ENCODE assay signal across 13 cellular contexts in the genomic region with DNA sequence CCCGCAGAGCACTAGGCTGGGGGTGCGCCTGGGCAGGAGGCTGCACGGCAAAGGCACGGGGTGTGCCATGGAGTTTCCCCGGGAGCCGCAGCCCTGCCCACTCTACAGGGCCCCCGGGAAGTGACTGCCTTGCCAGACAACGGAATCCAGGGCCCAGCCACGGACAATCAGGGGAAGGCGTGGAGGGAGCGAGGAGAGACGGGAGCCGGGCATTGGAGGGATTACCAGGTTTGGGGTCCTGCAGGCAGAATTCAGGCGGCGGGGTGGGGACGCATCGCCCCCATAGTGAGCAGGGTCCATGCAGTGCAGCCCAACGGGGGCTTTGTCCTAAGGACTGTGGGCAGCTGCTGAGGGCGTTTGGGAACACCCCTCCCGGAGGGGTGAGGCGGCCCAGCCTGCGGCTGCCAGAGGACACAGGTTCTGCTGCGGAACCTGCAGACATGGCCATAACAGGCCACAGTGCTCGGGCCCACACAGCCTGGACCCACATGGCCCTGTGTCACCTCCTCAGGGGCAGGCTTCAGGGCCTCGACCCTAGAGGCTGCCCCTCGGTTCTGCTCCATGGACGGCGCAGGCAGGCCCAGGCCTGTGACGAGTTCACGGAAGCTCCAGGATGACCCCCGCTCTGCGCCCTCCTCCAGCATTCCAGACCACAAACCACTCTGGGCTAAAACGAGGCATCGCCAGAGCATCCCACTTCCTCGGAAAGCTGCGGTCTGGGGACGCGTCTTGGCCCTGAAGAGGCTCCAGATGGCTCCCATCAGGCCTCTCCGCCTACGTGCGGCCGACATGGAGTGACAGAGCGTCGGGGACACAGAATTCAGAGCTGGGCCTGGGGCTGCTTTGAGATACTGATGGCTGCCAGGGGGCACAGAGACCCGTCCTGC. TPM values are rescaled to one million over a fixed set of nuclear protein-coding genes. Genes with fewer than 3 reads are reported as not detected.
DNase-seq lines count a peak whose midpoint lies in the region; ATAC-seq and TF ChIP-seq lines count a peak whose summit lies in the region.
"Had no signal": no experiment of that assay in that cellular context is flagged by ENCODE, and none has a peak within 500 bp of the region (broad histone marks: within the 10 kb centered on the region; RNA-seq: fewer than 3 reads in every experiment).

No MANE protein-coding gene starts in this region.

- H3K27ac ChIP-seq in right cardiac atrium (ENCODE audit: low read length) = no peak overlapping the region
- H3K27ac ChIP-seq: RWPE1 had no signal

- no peak overlapping the region for H3K27ac Mint-ChIP-seq in natural killer cell treated with Interleukin-12 subunit alpha and Interleukin-12 subunit beta and Interleukin-15 and Interleukin-18, amount 100 ng/mL, for 72 hours
- H3K27ac Mint-ChIP-seq: immature natural killer cell had no signal

- H3K27me3 Mint-ChIP-seq in natural killer cell treated with Interleukin-12 subunit alpha and Interleukin-12 subunit beta and Interleukin-15 and Interleukin-18, amount 100 ng/mL, for 72 hours = no peaks in the 10 kb centered on the region

- peaks cover 7% of the 10 kb centered on the region in 2 donors for H3K4me1 Mint-ChIP-seq in natural killer cell treated with Interleukin-12 subunit alpha and Interleukin-12 subunit beta and Interleukin-15 and Interleukin-18, amount 100 ng/mL, for 72 hours (ENCODE audit: low read depth in 2 of 2)

- 71% methylated on average over 45 of the region's 45 CpGs for WGBS in right cardiac atrium

- H3K9me3 Mint-ChIP-seq in natural killer cell treated with Interleukin-12 subunit alpha and Interleukin-12 subunit beta and Interleukin-15 and Interleukin-18, amount 100 ng/mL, for 72 hours = no peaks in the 10 kb centered on the region
- H3K9me3 Mint-ChIP-seq: immature natural killer cell had no signal

- H3K9me3 ChIP-seq in right cardiac atrium (ENCODE audit: control insufficient read depth, low read length) = no peaks in the 10 kb centered on the region

- no peak for TF ChIP-seq CTCF in cardiac fibroblast (IDR thresholded peaks at IDR 0.05; ENCODE audit: low read depth, low read length)

- peaks cover 3% of the 10 kb centered on the region for H3K4me1 ChIP-seq in right cardiac atrium (ENCODE audit: control insufficient read depth, insufficient read depth, low read length)

- DNase-seq in EL = peak; percentile 81
- peak; percentile 56 to 87 for DNase-seq in cardiac fibroblast (ENCODE audit: low read depth in 2 of 2)
- peak; percentile 78 to 88 (median 84) for DNase-seq in right cardiac atrium
- DNase-seq in skeletal muscle cell (ENCODE audit: low read depth) = peak; percentile 70
- DNase-seq in cortex of kidney (lab: John Stamatoyannopoulos, UW) = no peak
- no peak for DNase-seq in NCI-H1417 (lab: John Stamatoyannopoulos, UW)
- DNase-seq in natural killer cell treated with Interleukin-12 subunit alpha and Interleukin-12 subunit beta and Interleukin-15 and Interleukin-18, amount 100 ng/mL, for 72 hours (ENCODE audit: low spot score) = no peak
- no peak for DNase-seq in kidney tubule cell (ENCODE audit: low spot score)
- DNase-seq: activated CD8-positive, alpha-beta memory T cell treated with anti-CD3 and anti-CD28 coated beads, Interleukin-2, amount 50 U/mL, for 4 hours; GOT3; immature natural killer cell; Karpas-422 had no signal

- no peak overlapping the region for H3K4me3 Mint-ChIP-seq in natural killer cell treated with Interleukin-12 subunit alpha and Interleukin-12 subunit beta and Interleukin-15 and Interleukin-18, amount 100 ng/mL, for 72 hours
- H3K4me3 Mint-ChIP-seq: immature natural killer cell had no signal

- ATAC-seq in right cardiac atrium = peak; percentile 55 to 65
- ATAC-seq in natural killer cell treated with Interleukin-12 subunit alpha and Interleukin-12 subunit beta and Interleukin-15 and Interleukin-18, amount 100 ng/mL, for 72 hours = no peak

- intact Hi-C loops in right cardiac atrium (cut with DNase I) = loop anchor here in 2 of 4 donors (10.0 kb wide), 1 partner anchor 59 kb away; a partner anchor contains a TSS

- no peaks in the 10 kb centered on the region for H3K27me3 ChIP-seq in right cardiac atrium (ENCODE audit: control insufficient read depth, insufficient read depth)

- H3K36me3 Mint-ChIP-seq in natural killer cell treated with Interleukin-12 subunit alpha and Interleukin-12 subunit beta and Interleukin-15 and Interleukin-18, amount 100 ng/mL, for 72 hours = no peaks in the 10 kb centered on the region
- H3K36me3 Mint-ChIP-seq: immature natural killer cell had no signal

- H3K4me3 ChIP-seq in cardiac fibroblast (replicated peaks in 1 of 2; ENCODE audit: low read depth in 2 of 2, low read length in 2 of 2) (no peak overlapping the region), right cardiac atrium (ENCODE audit: low read length) (no peak overlapping the region), skeletal muscle cell (ENCODE audit: low read depth, low read length) (no peak overlapping the region)

RNA-seq across cellular contexts. Expression of a gene that starts 54.5 kb away (rescaled TPM):
- 100 to 1,000 TPM; 112 to 192 (median 171) TPM for total RNA-seq in right cardiac atrium
- 165 TPM for polyA plus RNA-seq in right cardiac atrium
- total RNA-seq in natural killer cell treated with Interleukin-12 subunit alpha and Interleukin-12 subunit beta and Interleukin-15 and Interleukin-18, amount 100 ng/mL, for 72 hours = not detected

Comparison
In these comparisons a context has a peak if more than half of its experiments do, and no peak if none do; other contexts are left out.
1. DNase-seq: peak in EL (single experiment), cardiac fibroblast (2 of 2), right cardiac atrium (3 of 3) and skeletal muscle cell (single experiment); none in cortex of kidney (single experiment), NCI-H1417 (0 of 3), natural killer cell treated with Interleukin-12 subunit alpha and Interleukin-12 subunit beta and Interleukin-15 and Interleukin-18, amount 100 ng/mL, for 72 hours (single experiment) and kidney tubule cell (single experiment).
2. ATAC-seq: peak in right cardiac atrium (2 of 2); none in natural killer cell treated with Interleukin-12 subunit alpha and Interleukin-12 subunit beta and Interleukin-15 and Interleukin-18, amount 100 ng/mL, for 72 hours (0 of 2).
3. RNA of a gene that starts 54.5 kb away (total RNA-seq): 112 to 192 TPM in right cardiac atrium; not detected in natural killer cell treated with Interleukin-12 subunit alpha and Interleukin-12 subunit beta and Interleukin-15 and Interleukin-18, amount 100 ng/mL, for 72 hours; every median in the first group is over 100 times any median in the second.